ENCODE assay signal across 1 cellular context in genomic region chr5:115068239-115069086, GRCh38.
A peak's percentile ranks its signal among the peaks of the same experiment; 100 is the strongest.
TF ChIP-seq lines count a peak whose summit lies in the region.

No MANE protein-coding gene starts in this region.

TF ChIP-seq in HepG2, 621 proteins besides CTCF, POLR2A, EP300 and RAD21 (continued from another document and continues in another):
- TF ChIP-seq PAXIP1 (CRISPR knock-in tag; conservative IDR thresholded peaks at IDR 0.05): no peak
- TF ChIP-seq NFKB2 (CRISPR knock-in tag; IDR thresholded peaks at IDR 0.05; ENCODE audit: borderline replicate concordance): no peak
- peak; percentile 93 for TF ChIP-seq IRF2 (CRISPR knock-in tag; IDR thresholded peaks at IDR 0.05)
- TF ChIP-seq NFIC (IDR thresholded peaks at IDR 0.05; ENCODE audit: low read length): no peak
- no peak for TF ChIP-seq HNRNPH1 (optimal IDR thresholded peaks at IDR 0.05; ENCODE audit: low read depth, low read length)
- no peak for TF ChIP-seq NR2F2 (IDR thresholded peaks at IDR 0.05; ENCODE audit: borderline replicate concordance, low read depth)
- TF ChIP-seq LBX2 (CRISPR knock-in tag; IDR thresholded peaks at IDR 0.05; ENCODE audit: borderline replicate concordance): no peak
- TF ChIP-seq KLF9 (CRISPR knock-in tag; IDR thresholded peaks at IDR 0.05; ENCODE audit: low read depth): no peak
- 0 out of 2 replicates have a peak, but pooled peaks have one; percentile 17 for TF ChIP-seq PHF8 (CRISPR knock-in tag; IDR thresholded peaks at IDR 0.05)
- peak; percentile 76 for TF ChIP-seq NFYC (CRISPR knock-in tag; IDR thresholded peaks at IDR 0.05)
- TF ChIP-seq ZBTB43 (CRISPR knock-in tag; conservative IDR thresholded peaks at IDR 0.05): no peak
- TF ChIP-seq FOXA3 (CRISPR knock-in tag; IDR thresholded peaks at IDR 0.05): no peak
- TF ChIP-seq MAF1 (CRISPR knock-in tag; IDR thresholded peaks at IDR 0.05; ENCODE audit: borderline replicate concordance): no peak
- TF ChIP-seq ZBTB4 (CRISPR knock-in tag; IDR thresholded peaks at IDR 0.05; ENCODE audit: borderline replicate concordance): no peak
- no peak for TF ChIP-seq ZNF772 (CRISPR knock-in tag; IDR thresholded peaks at IDR 0.05)
- TF ChIP-seq CHCHD3 (CRISPR knock-in tag; IDR thresholded peaks at IDR 0.05): no peak
- TF ChIP-seq HOMEZ (CRISPR knock-in tag; IDR thresholded peaks at IDR 0.05; ENCODE audit: low read depth): peak; percentile 65; the same call in 1 of the 2 replicates
- TF ChIP-seq SRSF9 (IDR thresholded peaks at IDR 0.05; ENCODE audit: borderline replicate concordance, insufficient read depth, low read depth, low read length, poor library complexity, severe bottlenecking): no peak
- no peak for TF ChIP-seq ZNF362 (CRISPR knock-in tag; IDR thresholded peaks at IDR 0.05; ENCODE audit: borderline replicate concordance)
- peak; percentile 68; the same call in 1 of the 2 replicates for TF ChIP-seq IRF1 (CRISPR knock-in tag; IDR thresholded peaks at IDR 0.05; ENCODE audit: low read depth)
- no peak for TF ChIP-seq SRY (CRISPR knock-in tag; IDR thresholded peaks at IDR 0.05)
- TF ChIP-seq ZMYM4 (CRISPR knock-in tag; IDR thresholded peaks at IDR 0.05): no peak; the same call in 1 of the 2 replicates
- TF ChIP-seq SSRP1 (CRISPR knock-in tag; IDR thresholded peaks at IDR 0.05): no peak
- TF ChIP-seq ZNF770 (CRISPR knock-in tag; IDR thresholded peaks at IDR 0.05): no peak
- peak; percentile 90 for TF ChIP-seq FOSL2 (CRISPR knock-in tag; IDR thresholded peaks at IDR 0.05)
- TF ChIP-seq ZNF740 (CRISPR knock-in tag; IDR thresholded peaks at IDR 0.05): no peak
- no peak for TF ChIP-seq ZMAT3 (CRISPR knock-in tag; conservative IDR thresholded peaks at IDR 0.05)
- TF ChIP-seq DNMT3B (CRISPR knock-in tag; conservative IDR thresholded peaks at IDR 0.05): no peak
- no peak for TF ChIP-seq PHF5A (CRISPR knock-in tag; IDR thresholded peaks at IDR 0.05; ENCODE audit: low read depth, unreplicated experiment)
- peak; percentile 46; the same call in 1 of the 2 replicates for TF ChIP-seq LCORL (IDR thresholded peaks at IDR 0.05)
- no peak for TF ChIP-seq LCORL (CRISPR knock-in tag; IDR thresholded peaks at IDR 0.05)
- TF ChIP-seq HMGXB3 (CRISPR knock-in tag; IDR thresholded peaks at IDR 0.05; ENCODE audit: borderline replicate concordance): 0 out of 2 replicates have a peak, but pooled peaks have one; percentile 38
- TF ChIP-seq SMARCC2 (IDR thresholded peaks at IDR 0.05): no peak
- TF ChIP-seq ZNF570 (CRISPR knock-in tag; IDR thresholded peaks at IDR 0.05; ENCODE audit: borderline replicate concordance): no peak
- TF ChIP-seq SMYD3 (CRISPR knock-in tag; IDR thresholded peaks at IDR 0.05): no peak
- TF ChIP-seq ZUFSP (CRISPR knock-in tag; IDR thresholded peaks at IDR 0.05; ENCODE audit: borderline replicate concordance): no peak
